Comparison of ENCODE assay signal across 10 cellular contexts in the genomic region with DNA sequence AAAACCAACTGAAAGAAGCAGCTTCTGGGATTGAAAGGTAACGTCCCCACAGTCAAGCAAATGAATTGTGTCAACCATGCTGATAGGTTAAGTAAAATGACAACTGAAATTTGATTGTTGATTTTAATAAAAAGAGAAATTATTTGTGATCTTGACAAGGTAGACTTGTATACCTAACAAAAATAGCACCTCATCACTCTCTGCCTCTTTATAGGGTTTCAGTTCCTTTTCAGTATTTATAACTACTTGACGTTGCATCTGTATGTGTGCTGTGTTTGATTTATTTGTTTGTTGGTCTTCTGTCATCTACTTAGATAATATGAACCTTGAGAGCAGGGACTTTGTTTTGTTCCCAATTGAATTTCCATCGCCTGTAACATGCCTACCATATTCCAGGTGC. TPM values are rescaled to one million over a fixed set of nuclear protein-coding genes. Genes with fewer than 3 reads are reported as not detected.
DNase-seq lines count a peak whose midpoint lies in the region; ATAC-seq lines count a peak whose summit lies in the region.
"Had no signal": no experiment of that assay in that cellular context is flagged by ENCODE, and none has a peak within 500 bp of the region (broad histone marks: within the 10 kb centered on the region; RNA-seq: fewer than 3 reads in every experiment).

No MANE protein-coding gene starts in this region.

- H3K27ac Mint-ChIP-seq in naive B cell = peak overlapping the region in 1 of 6 donors; percentile 36
- H3K27ac Mint-ChIP-seq in activated CD8-positive, alpha-beta T cell treated with anti-CD3 and anti-CD28 coated beads, Interleukin-2, amount 10 ng/mL, durations not matched to agents 7 days and 5 days = no peak overlapping the region
- H3K27ac Mint-ChIP-seq: activated naive CD4-positive, alpha-beta T cell treated with anti-CD3 and anti-CD28 coated beads, Interleukin-2, amount 10 ng/mL, durations not matched to agents 7 days and 5 days had no signal

- CTCF ChIA-PET in activated CD8-positive, alpha-beta T cell treated with anti-CD3 and anti-CD28 coated beads, Interleukin-2, amount 10 ng/mL, durations not matched to agents 7 days and 5 days (lab: Charles Lee) = no interaction called here

- DNase-seq in naive B cell (peak; percentile 38), NCI-H510A treated with DMSO at 0.1 percent for 48 hours (lab: John Stamatoyannopoulos, UW) (no peak)
- no peak for DNase-seq in activated CD8-positive, alpha-beta T cell treated with anti-CD3 and anti-CD28 coated beads, Interleukin-2, amount 10 ng/mL, durations not matched to agents 7 days and 5 days
- DNase-seq in activated T-cell treated with anti-CD3 and anti-CD28 coated beads, Interleukin-2, amount 50 U/mL, for 1 hour = no peak
- DNase-seq: activated naive CD4-positive, alpha-beta T cell treated with anti-CD3 and anti-CD28 coated beads, Interleukin-2, amount 10 ng/mL, durations not matched to agents 7 days and 5 days; GF-D8; NCI-H526 had no signal

- H3K27me3 Mint-ChIP-seq in naive B cell = no peaks in the 10 kb centered on the region
- H3K27me3 Mint-ChIP-seq in activated CD8-positive, alpha-beta T cell treated with anti-CD3 and anti-CD28 coated beads, Interleukin-2, amount 10 ng/mL, durations not matched to agents 7 days and 5 days (ENCODE audit: low read depth) = peaks cover 33% of the 10 kb centered on the region

- POLR2A ChIA-PET in activated CD8-positive, alpha-beta T cell treated with anti-CD3 and anti-CD28 coated beads, Interleukin-2, amount 10 ng/mL, durations not matched to agents 7 days and 5 days (lab: Charles Lee) = no interaction called here

- H3K9me3 Mint-ChIP-seq in naive B cell = no peaks in the 10 kb centered on the region
- H3K9me3 Mint-ChIP-seq in activated CD8-positive, alpha-beta T cell treated with anti-CD3 and anti-CD28 coated beads, Interleukin-2, amount 10 ng/mL, durations not matched to agents 7 days and 5 days (ENCODE audit: insufficient read depth) = no peaks in the 10 kb centered on the region
- H3K9me3 Mint-ChIP-seq: activated naive CD4-positive, alpha-beta T cell treated with anti-CD3 and anti-CD28 coated beads, Interleukin-2, amount 10 ng/mL, durations not matched to agents 7 days and 5 days had no signal

- H3K36me3 Mint-ChIP-seq in naive B cell = no peaks in the 10 kb centered on the region
- no peaks in the 10 kb centered on the region for H3K36me3 Mint-ChIP-seq in activated CD8-positive, alpha-beta T cell treated with anti-CD3 and anti-CD28 coated beads, Interleukin-2, amount 10 ng/mL, durations not matched to agents 7 days and 5 days (ENCODE audit: low read depth)
- H3K36me3 Mint-ChIP-seq: activated naive CD4-positive, alpha-beta T cell treated with anti-CD3 and anti-CD28 coated beads, Interleukin-2, amount 10 ng/mL, durations not matched to agents 7 days and 5 days had no signal

- ATAC-seq in GM18909 (IDR thresholded peaks at IDR 0.05; ENCODE audit: poor library complexity, unreplicated experiment) = peak; percentile 98
- peak; percentile 98 for ATAC-seq in HG02571 (IDR thresholded peaks at IDR 0.05; ENCODE audit: unreplicated experiment)
- peak; percentile 99 for ATAC-seq in HG03442 (IDR thresholded peaks at IDR 0.05; ENCODE audit: unreplicated experiment)
- peak; percentile 98 for ATAC-seq in naive B cell (ENCODE audit: low read depth in 2 of 2)
- ATAC-seq in activated CD8-positive, alpha-beta T cell treated with anti-CD3 and anti-CD28 coated beads, Interleukin-2, amount 10 ng/mL, durations not matched to agents 7 days and 5 days = no peak

- peaks cover 22 to 28% (median 27%) of the 10 kb centered on the region in 3 donors for H3K4me1 Mint-ChIP-seq in naive B cell
- H3K4me1 Mint-ChIP-seq in activated CD8-positive, alpha-beta T cell treated with anti-CD3 and anti-CD28 coated beads, Interleukin-2, amount 10 ng/mL, durations not matched to agents 7 days and 5 days (ENCODE audit: low read depth) = no peaks in the 10 kb centered on the region
- H3K4me1 Mint-ChIP-seq: activated naive CD4-positive, alpha-beta T cell treated with anti-CD3 and anti-CD28 coated beads, Interleukin-2, amount 10 ng/mL, durations not matched to agents 7 days and 5 days had no signal

- peak overlapping the region in 5 of 8 donors; percentile 1 to 68 (median 25) for H3K4me3 Mint-ChIP-seq in naive B cell
- H3K4me3 Mint-ChIP-seq in activated CD8-positive, alpha-beta T cell treated with anti-CD3 and anti-CD28 coated beads, Interleukin-2, amount 10 ng/mL, durations not matched to agents 7 days and 5 days = no peak overlapping the region
- H3K4me3 Mint-ChIP-seq: activated naive CD4-positive, alpha-beta T cell treated with anti-CD3 and anti-CD28 coated beads, Interleukin-2, amount 10 ng/mL, durations not matched to agents 7 days and 5 days had no signal

RNA-seq across cellular contexts. Expression of a gene that starts 7.9 kb away (rescaled TPM):
- polyA plus RNA-seq in naive B cell (ENCODE audit: low read depth in 6 of 6) = 10 to 100 TPM; 12.9 to 77.5 (median 19.5) TPM
- total RNA-seq in activated CD8-positive, alpha-beta T cell treated with anti-CD3 and anti-CD28 coated beads, Interleukin-2, amount 10 ng/mL, durations not matched to agents 7 days and 5 days = 10 to 100 TPM; 28.6 to 29.0 TPM
